12 cellular contexts compared by ENCODE assay signal in genomic region chr11:70861534-70861933, GRCh38.
"Had no signal": no experiment of that assay in that cellular context is flagged by ENCODE, and none has a peak within 500 bp of the region (broad histone marks: within the 10 kb centered on the region; RNA-seq: fewer than 3 reads in every experiment).

No MANE protein-coding gene starts in this region.

- H3K27me3 ChIP-seq: colonic mucosa, foreskin keratinocyte, pancreas had no signal

- H3K27ac ChIP-seq: colonic mucosa, foreskin keratinocyte, left ventricle myocardium inferior, pancreas, thoracic aorta had no signal

- H3K36me3 ChIP-seq: colonic mucosa, left ventricle myocardium inferior, pancreas, thoracic aorta had no signal

- H3K4me1 ChIP-seq: colonic mucosa, foreskin keratinocyte, left ventricle myocardium inferior, pancreas had no signal

- DNase-seq: activated CD4-positive, alpha-beta T cell treated with anti-CD3 and anti-CD28 coated beads, Interleukin-2, amount 10 ng/mL, durations not matched to agents 7 days and 5 days; activated CD4-positive, CD25-positive, alpha-beta regulatory T cell; activated CD8-positive, alpha-beta memory T cell treated with anti-CD3 and anti-CD28 coated beads for 24 hours; activated naive CD4-positive, alpha-beta T cell treated with anti-CD3 and anti-CD28 coated beads for 36 hours; colonic mucosa; foreskin keratinocyte; left ventricle myocardium inferior; pancreas; stimulated activated CD4-positive, alpha-beta T cell treated with anti-CD3 and anti-CD28 coated beads, Interleukin-4, amount 100 ng/mL, for 4 hours; stimulated activated naive CD8-positive, alpha-beta T cell treated with anti-CD3 and anti-CD28 coated beads, Interleukin-15, amount 100 ng/mL, for 72 hours had no signal

- H3K4me3 ChIP-seq: colonic mucosa, left ventricle myocardium inferior, pancreas, thoracic aorta had no signal

- H3K9me3 ChIP-seq: colonic mucosa, left ventricle myocardium inferior, pancreas, thoracic aorta had no signal

- ATAC-seq: activated T-helper 17 cell treated with anti-CD3 and anti-CD28 coated beads, Interleukin-2, amount 50 U/mL, for 72 hours; foreskin keratinocyte; pancreas; stimulated activated naive CD8-positive, alpha-beta T cell treated with anti-CD3 and anti-CD28 coated beads, Interleukin-15, amount 100 ng/mL, for 72 hours had no signal
